ENCODE assay signal across 9 cellular contexts in genomic region chr1:228837817-228838716, GRCh38.
DNase-seq lines count a peak whose midpoint lies in the region; ATAC-seq and TF ChIP-seq lines count a peak whose summit lies in the region.
"Had no signal": no experiment of that assay in that cellular context is flagged by ENCODE, and none has a peak within 500 bp of the region (broad histone marks: within the 10 kb centered on the region; RNA-seq: fewer than 3 reads in every experiment).

No MANE protein-coding gene starts in this region.

- H3K27me3 ChIP-seq in ectodermal cell (ENCODE audit: control insufficient read depth, insufficient read depth, low read length, poor library complexity, severe bottlenecking) = no peaks in the 10 kb centered on the region

- DNase-seq in NCI-H2029 (lab: John Stamatoyannopoulos, UW) (peak; percentile 53), NCI-H2029 treated with DMSO at 0.1 percent for 48 hours (lab: John Stamatoyannopoulos, UW) (no peak), NB4 (ENCODE audit: low read depth) (peak; percentile 87), neural crest cell (ENCODE audit: low read depth, low spot score) (no peak), germinal center (ENCODE audit: low spot score) (no peak)
- no peak for DNase-seq in central memory CD4-positive, alpha-beta T cell

- no peaks in the 10 kb centered on the region for H3K9me3 ChIP-seq in ectodermal cell (ENCODE audit: control insufficient read depth, low read length)

- H3K4me3 Mint-ChIP-seq in neural crest cell = no peak overlapping the region
- H3K4me3 Mint-ChIP-seq: B cell had no signal

- TF ChIP-seq POLR2A in NB4 (IDR thresholded peaks at IDR 0.05; ENCODE audit: extremely low read depth, insufficient read length) = no peak

- H3K4me3 ChIP-seq in NB4 (ENCODE audit: low read depth, low read length) = no peak overlapping the region
- H3K4me3 ChIP-seq in ectodermal cell (ENCODE audit: insufficient read depth, low read depth, low read length) = no peak overlapping the region

- no peak for ATAC-seq in HG02885 (IDR thresholded peaks at IDR 0.05; ENCODE audit: poor library complexity, unreplicated experiment)

- peaks cover 20% of the 10 kb centered on the region for H3K4me1 ChIP-seq in ectodermal cell (ENCODE audit: control insufficient read depth, insufficient read depth, low read length)

- H3K27ac ChIP-seq in ectodermal cell (ENCODE audit: insufficient read depth, low read depth, low read length, poor library complexity, severe bottlenecking) = peak overlapping the region; percentile 65

- WGBS in ectodermal cell, 2 experiments = 80 to 84% methylated on average over 11 of the region's 11 CpGs

- peaks cover 58% of the 10 kb centered on the region for H3K4me1 Mint-ChIP-seq in neural crest cell
- H3K4me1 Mint-ChIP-seq: B cell had no signal

- TF ChIP-seq CTCF in NB4 (IDR thresholded peaks at IDR 0.05; ENCODE audit: low read depth, low read length) (no peak), neural crest cell (conservative IDR thresholded peaks at IDR 0.05) (no peak)

- H3K36me3 ChIP-seq in ectodermal cell (ENCODE audit: control insufficient read depth, insufficient read depth, low read length) = no peaks in the 10 kb centered on the region

- H3K27me3 Mint-ChIP-seq in neural crest cell (ENCODE audit: low read depth) = no peaks in the 10 kb centered on the region

- peaks cover 5% of the 10 kb centered on the region for H3K9me3 Mint-ChIP-seq in neural crest cell

- H3K36me3 Mint-ChIP-seq in neural crest cell (ENCODE audit: low read depth) = peaks cover 4% of the 10 kb centered on the region

- H3K27ac Mint-ChIP-seq in neural crest cell (ENCODE audit: unreplicated experiment) = peak overlapping the region; percentile 36
- H3K27ac Mint-ChIP-seq: B cell had no signal

Comparison
In these comparisons a context has a peak if more than half of its experiments do, and no peak if none do; other contexts are left out.
1. DNase-seq: peak in NCI-H2029 (single experiment) and NB4 (single experiment); none in NCI-H2029 treated with DMSO at 0.1 percent for 48 hours (single experiment), neural crest cell (single experiment), germinal center (single experiment) and central memory CD4-positive, alpha-beta T cell (single experiment).